Comparison of ENCODE assay signal across 1 cellular context in the genomic region with DNA sequence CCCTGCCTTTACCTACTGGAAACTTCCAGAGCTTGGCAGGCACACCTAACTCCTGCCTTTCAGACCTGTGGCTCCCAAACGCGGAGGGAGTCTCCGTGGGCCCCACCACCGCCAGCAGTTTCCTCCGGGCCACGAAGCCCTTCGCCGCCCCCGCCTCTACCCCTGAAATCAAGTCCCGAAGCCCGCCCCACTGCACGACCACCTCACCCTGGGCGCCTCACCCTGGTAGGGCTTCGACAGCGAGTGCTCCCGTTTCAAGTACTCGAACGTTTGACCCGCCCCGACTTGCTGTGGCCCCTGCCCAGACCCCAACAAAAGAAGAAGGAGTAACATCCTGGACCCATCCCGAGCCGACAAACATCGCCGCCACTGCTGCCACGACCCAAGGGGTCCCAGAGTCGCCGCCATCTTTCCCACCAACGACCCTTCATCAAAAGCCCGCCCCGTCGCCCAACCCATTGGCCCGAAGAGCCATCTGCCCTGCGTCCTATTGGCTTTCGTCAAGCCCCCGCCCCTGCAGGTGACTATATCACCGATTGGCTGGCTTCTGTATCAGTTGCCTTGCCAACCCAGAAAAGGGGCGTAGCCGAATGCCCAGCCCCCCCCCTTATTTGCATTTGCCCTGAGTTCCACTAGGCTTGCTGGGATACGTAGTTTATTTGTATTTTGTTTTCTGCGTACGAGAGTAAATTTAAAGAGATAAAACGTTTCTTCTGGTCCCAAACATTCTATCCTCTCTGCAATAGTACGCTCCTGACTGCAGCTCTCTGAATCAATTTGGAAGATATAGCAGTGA.
TF ChIP-seq lines count a peak whose summit lies in the region.

A gene with protein sequence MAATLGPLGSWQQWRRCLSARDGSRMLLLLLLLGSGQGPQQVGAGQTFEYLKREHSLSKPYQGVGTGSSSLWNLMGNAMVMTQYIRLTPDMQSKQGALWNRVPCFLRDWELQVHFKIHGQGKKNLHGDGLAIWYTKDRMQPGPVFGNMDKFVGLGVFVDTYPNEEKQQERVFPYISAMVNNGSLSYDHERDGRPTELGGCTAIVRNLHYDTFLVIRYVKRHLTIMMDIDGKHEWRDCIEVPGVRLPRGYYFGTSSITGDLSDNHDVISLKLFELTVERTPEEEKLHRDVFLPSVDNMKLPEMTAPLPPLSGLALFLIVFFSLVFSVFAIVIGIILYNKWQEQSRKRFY (minus strand): TSS at position 432 of the 796 bp plus-strand sequence. CDS start 24 bp downstream, at position 408.

TF ChIP-seq in HepG2, 621 proteins besides CTCF, POLR2A, EP300 and RAD21 (continued from another document and continues in another):
- TF ChIP-seq, protein P1, sequence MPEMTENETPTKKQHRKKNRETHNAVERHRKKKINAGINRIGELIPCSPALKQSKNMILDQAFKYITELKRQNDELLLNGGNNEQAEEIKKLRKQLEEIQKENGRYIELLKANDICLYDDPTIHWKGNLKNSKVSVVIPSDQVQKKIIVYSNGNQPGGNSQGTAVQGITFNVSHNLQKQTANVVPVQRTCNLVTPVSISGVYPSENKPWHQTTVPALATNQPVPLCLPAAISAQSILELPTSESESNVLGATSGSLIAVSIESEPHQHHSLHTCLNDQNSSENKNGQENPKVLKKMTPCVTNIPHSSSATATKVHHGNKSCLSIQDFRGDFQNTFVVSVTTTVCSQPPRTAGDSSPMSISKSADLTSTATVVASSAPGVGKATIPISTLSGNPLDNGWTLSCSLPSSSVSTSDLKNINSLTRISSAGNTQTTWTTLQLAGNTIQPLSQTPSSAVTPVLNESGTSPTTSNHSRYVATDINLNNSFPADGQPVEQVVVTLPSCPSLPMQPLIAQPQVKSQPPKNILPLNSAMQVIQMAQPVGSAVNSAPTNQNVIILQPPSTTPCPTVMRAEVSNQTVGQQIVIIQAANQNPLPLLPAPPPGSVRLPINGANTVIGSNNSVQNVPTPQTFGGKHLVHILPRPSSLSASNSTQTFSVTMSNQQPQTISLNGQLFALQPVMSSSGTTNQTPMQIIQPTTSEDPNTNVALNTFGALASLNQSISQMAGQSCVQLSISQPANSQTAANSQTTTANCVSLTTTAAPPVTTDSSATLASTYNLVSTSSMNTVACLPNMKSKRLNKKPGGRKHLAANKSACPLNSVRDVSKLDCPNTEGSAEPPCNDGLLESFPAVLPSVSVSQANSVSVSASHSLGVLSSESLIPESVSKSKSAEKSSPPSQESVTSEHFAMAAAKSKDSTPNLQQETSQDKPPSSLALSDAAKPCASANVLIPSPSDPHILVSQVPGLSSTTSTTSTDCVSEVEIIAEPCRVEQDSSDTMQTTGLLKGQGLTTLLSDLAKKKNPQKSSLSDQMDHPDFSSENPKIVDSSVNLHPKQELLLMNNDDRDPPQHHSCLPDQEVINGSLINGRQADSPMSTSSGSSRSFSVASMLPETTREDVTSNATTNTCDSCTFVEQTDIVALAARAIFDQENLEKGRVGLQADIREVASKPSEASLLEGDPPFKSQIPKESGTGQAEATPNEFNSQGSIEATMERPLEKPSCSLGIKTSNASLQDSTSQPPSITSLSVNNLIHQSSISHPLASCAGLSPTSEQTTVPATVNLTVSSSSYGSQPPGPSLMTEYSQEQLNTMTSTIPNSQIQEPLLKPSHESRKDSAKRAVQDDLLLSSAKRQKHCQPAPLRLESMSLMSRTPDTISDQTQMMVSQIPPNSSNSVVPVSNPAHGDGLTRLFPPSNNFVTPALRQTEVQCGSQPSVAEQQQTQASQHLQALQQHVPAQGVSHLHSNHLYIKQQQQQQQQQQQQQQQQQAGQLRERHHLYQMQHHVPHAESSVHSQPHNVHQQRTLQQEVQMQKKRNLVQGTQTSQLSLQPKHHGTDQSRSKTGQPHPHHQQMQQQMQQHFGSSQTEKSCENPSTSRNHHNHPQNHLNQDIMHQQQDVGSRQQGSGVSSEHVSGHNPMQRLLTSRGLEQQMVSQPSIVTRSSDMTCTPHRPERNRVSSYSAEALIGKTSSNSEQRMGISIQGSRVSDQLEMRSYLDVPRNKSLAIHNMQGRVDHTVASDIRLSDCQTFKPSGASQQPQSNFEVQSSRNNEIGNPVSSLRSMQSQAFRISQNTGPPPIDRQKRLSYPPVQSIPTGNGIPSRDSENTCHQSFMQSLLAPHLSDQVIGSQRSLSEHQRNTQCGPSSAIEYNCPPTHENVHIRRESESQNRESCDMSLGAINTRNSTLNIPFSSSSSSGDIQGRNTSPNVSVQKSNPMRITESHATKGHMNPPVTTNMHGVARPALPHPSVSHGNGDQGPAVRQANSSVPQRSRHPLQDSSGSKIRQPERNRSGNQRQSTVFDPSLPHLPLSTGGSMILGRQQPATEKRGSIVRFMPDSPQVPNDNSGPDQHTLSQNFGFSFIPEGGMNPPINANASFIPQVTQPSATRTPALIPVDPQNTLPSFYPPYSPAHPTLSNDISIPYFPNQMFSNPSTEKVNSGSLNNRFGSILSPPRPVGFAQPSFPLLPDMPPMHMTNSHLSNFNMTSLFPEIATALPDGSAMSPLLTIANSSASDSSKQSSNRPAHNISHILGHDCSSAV (CRISPR knock-in tag; IDR thresholded peaks at IDR 0.05; ENCODE audit: borderline replicate concordance), result no peak
- TF ChIP-seq ZNF841 (CRISPR knock-in tag; IDR thresholded peaks at IDR 0.05; ENCODE audit: borderline replicate concordance) (no peak), TGIF2 (CRISPR knock-in tag; IDR thresholded peaks at IDR 0.05) (peak; percentile 38; the same call in 1 of the 2 replicates), PHF20 (CRISPR knock-in tag; IDR thresholded peaks at IDR 0.05) (peak; percentile 71; the same call in 1 of the 2 replicates), NR2F1 (CRISPR knock-in tag; IDR thresholded peaks at IDR 0.05) (0 out of 4 replicates have a peak, but pooled peaks of 1 of the 2 experiments have one; percentile 22), ZFP90 (CRISPR knock-in tag; IDR thresholded peaks at IDR 0.05; ENCODE audit: borderline replicate concordance) (peak; percentile 77; the same call in 1 of the 2 replicates), ZMAT3 (CRISPR knock-in tag; conservative IDR thresholded peaks at IDR 0.05) (peak; percentile 51; the same call in 1 of the 2 replicates), ZNF274 (CRISPR knock-in tag; IDR thresholded peaks at IDR 0.05) (peak; percentile 69; the same call in 1 of the 2 replicates), ZFP41 (CRISPR knock-in tag; IDR thresholded peaks at IDR 0.05; ENCODE audit: borderline replicate concordance) (0 out of 2 replicates have a peak, but pooled peaks have one; percentile 31), HNRNPUL1 (IDR thresholded peaks at IDR 0.05; ENCODE audit: low read depth, low read length) (no peak), TMF1 (CRISPR knock-in tag; IDR thresholded peaks at IDR 0.05; ENCODE audit: low read depth) (peak; percentile 68; the same call in 1 of the 2 replicates), ZNF160 (CRISPR knock-in tag; IDR thresholded peaks at IDR 0.05) (peak; percentile 72), ZNF530 (CRISPR knock-in tag; IDR thresholded peaks at IDR 0.05; ENCODE audit: low read depth) (no peak), SIX1 (CRISPR knock-in tag; IDR thresholded peaks at IDR 0.05; ENCODE audit: borderline replicate concordance) (no peak), HOXA3 (CRISPR knock-in tag; IDR thresholded peaks at IDR 0.05) (peak; percentile 61; the same call in 1 of the 2 replicates), ATF7-NPFF (CRISPR knock-in tag; IDR thresholded peaks at IDR 0.05; ENCODE audit: low read depth) (peak; percentile 58), ZBTB3 (CRISPR knock-in tag; IDR thresholded peaks at IDR 0.05; ENCODE audit: borderline replicate concordance, low read depth) (peak; percentile 78; the same call in 1 of the 2 replicates), ZBTB7B (CRISPR knock-in tag; IDR thresholded peaks at IDR 0.05) (peak; percentile 94), CENPX (CRISPR knock-in tag; IDR thresholded peaks at IDR 0.05) (no peak)
- TF ChIP-seq, protein P2, sequence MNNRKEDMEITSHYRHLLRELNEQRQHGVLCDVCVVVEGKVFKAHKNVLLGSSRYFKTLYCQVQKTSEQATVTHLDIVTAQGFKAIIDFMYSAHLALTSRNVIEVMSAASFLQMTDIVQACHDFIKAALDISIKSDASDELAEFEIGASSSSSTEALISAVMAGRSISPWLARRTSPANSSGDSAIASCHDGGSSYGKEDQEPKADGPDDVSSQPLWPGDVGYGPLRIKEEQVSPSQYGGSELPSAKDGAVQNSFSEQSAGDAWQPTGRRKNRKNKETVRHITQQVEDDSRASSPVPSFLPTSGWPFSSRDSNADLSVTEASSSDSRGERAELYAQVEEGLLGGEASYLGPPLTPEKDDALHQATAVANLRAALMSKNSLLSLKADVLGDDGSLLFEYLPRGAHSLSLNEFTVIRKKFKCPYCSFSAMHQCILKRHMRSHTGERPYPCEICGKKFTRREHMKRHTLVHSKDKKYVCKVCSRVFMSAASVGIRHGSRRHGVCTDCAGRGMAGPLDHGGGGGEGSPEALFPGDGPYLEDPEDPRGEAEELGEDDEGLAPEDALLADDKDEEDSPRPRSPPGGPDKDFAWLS (CRISPR knock-in tag; IDR thresholded peaks at IDR 0.05; ENCODE audit: borderline replicate concordance), result no peak
- TF ChIP-seq, protein P3, sequence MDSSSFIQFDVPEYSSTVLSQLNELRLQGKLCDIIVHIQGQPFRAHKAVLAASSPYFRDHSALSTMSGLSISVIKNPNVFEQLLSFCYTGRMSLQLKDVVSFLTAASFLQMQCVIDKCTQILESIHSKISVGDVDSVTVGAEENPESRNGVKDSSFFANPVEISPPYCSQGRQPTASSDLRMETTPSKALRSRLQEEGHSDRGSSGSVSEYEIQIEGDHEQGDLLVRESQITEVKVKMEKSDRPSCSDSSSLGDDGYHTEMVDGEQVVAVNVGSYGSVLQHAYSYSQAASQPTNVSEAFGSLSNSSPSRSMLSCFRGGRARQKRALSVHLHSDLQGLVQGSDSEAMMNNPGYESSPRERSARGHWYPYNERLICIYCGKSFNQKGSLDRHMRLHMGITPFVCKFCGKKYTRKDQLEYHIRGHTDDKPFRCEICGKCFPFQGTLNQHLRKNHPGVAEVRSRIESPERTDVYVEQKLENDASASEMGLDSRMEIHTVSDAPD (CRISPR knock-in tag; IDR thresholded peaks at IDR 0.05), result no peak
- TF ChIP-seq, protein P4, sequence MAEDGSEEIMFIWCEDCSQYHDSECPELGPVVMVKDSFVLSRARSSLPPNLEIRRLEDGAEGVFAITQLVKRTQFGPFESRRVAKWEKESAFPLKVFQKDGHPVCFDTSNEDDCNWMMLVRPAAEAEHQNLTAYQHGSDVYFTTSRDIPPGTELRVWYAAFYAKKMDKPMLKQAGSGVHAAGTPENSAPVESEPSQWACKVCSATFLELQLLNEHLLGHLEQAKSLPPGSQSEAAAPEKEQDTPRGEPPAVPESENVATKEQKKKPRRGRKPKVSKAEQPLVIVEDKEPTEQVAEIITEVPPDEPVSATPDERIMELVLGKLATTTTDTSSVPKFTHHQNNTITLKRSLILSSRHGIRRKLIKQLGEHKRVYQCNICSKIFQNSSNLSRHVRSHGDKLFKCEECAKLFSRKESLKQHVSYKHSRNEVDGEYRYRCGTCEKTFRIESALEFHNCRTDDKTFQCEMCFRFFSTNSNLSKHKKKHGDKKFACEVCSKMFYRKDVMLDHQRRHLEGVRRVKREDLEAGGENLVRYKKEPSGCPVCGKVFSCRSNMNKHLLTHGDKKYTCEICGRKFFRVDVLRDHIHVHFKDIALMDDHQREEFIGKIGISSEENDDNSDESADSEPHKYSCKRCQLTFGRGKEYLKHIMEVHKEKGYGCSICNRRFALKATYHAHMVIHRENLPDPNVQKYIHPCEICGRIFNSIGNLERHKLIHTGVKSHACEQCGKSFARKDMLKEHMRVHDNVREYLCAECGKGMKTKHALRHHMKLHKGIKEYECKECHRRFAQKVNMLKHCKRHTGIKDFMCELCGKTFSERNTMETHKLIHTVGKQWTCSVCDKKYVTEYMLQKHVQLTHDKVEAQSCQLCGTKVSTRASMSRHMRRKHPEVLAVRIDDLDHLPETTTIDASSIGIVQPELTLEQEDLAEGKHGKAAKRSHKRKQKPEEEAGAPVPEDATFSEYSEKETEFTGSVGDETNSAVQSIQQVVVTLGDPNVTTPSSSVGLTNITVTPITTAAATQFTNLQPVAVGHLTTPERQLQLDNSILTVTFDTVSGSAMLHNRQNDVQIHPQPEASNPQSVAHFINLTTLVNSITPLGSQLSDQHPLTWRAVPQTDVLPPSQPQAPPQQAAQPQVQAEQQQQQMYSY (CRISPR knock-in tag; IDR thresholded peaks at IDR 0.05), result peak; percentile 14; the same call in 1 of the 2 replicates
- TF ChIP-seq, protein P5, sequence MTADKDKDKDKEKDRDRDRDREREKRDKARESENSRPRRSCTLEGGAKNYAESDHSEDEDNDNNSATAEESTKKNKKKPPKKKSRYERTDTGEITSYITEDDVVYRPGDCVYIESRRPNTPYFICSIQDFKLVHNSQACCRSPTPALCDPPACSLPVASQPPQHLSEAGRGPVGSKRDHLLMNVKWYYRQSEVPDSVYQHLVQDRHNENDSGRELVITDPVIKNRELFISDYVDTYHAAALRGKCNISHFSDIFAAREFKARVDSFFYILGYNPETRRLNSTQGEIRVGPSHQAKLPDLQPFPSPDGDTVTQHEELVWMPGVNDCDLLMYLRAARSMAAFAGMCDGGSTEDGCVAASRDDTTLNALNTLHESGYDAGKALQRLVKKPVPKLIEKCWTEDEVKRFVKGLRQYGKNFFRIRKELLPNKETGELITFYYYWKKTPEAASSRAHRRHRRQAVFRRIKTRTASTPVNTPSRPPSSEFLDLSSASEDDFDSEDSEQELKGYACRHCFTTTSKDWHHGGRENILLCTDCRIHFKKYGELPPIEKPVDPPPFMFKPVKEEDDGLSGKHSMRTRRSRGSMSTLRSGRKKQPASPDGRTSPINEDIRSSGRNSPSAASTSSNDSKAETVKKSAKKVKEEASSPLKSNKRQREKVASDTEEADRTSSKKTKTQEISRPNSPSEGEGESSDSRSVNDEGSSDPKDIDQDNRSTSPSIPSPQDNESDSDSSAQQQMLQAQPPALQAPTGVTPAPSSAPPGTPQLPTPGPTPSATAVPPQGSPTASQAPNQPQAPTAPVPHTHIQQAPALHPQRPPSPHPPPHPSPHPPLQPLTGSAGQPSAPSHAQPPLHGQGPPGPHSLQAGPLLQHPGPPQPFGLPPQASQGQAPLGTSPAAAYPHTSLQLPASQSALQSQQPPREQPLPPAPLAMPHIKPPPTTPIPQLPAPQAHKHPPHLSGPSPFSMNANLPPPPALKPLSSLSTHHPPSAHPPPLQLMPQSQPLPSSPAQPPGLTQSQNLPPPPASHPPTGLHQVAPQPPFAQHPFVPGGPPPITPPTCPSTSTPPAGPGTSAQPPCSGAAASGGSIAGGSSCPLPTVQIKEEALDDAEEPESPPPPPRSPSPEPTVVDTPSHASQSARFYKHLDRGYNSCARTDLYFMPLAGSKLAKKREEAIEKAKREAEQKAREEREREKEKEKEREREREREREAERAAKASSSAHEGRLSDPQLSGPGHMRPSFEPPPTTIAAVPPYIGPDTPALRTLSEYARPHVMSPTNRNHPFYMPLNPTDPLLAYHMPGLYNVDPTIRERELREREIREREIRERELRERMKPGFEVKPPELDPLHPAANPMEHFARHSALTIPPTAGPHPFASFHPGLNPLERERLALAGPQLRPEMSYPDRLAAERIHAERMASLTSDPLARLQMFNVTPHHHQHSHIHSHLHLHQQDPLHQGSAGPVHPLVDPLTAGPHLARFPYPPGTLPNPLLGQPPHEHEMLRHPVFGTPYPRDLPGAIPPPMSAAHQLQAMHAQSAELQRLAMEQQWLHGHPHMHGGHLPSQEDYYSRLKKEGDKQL (CRISPR knock-in tag; IDR thresholded peaks at IDR 0.05; ENCODE audit: low read depth), result no peak
- TF ChIP-seq, protein P6, sequence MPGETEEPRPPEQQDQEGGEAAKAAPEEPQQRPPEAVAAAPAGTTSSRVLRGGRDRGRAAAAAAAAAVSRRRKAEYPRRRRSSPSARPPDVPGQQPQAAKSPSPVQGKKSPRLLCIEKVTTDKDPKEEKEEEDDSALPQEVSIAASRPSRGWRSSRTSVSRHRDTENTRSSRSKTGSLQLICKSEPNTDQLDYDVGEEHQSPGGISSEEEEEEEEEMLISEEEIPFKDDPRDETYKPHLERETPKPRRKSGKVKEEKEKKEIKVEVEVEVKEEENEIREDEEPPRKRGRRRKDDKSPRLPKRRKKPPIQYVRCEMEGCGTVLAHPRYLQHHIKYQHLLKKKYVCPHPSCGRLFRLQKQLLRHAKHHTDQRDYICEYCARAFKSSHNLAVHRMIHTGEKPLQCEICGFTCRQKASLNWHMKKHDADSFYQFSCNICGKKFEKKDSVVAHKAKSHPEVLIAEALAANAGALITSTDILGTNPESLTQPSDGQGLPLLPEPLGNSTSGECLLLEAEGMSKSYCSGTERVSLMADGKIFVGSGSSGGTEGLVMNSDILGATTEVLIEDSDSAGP (CRISPR knock-in tag; IDR thresholded peaks at IDR 0.05; ENCODE audit: borderline replicate concordance), result peak; percentile 99
